8 cellular contexts compared by ENCODE assay signal in genomic region chr19:18683955-18684641, GRCh38. TPM values are rescaled to one million over a fixed set of nuclear protein-coding genes. Genes with fewer than 3 reads are reported as not detected.
DNase-seq lines count a peak whose midpoint lies in the region; ATAC-seq and TF ChIP-seq lines count a peak whose summit lies in the region.

No MANE protein-coding gene starts in this region.

- H3K4me2 ChIP-seq in skeletal muscle satellite cell (ENCODE audit: low read length): peak overlapping the region; percentile 92

- ATAC-seq in GM21381 (IDR thresholded peaks at IDR 0.05; ENCODE audit: unreplicated experiment) (peak; percentile 17), HG02588 (IDR thresholded peaks at IDR 0.05; ENCODE audit: unreplicated experiment) (no peak)

- H3K4me3 ChIP-seq in ACC112 (ENCODE audit: low read depth, low read length) (peak overlapping the region; percentile 81), fibroblast of the aortic adventitia (ENCODE audit: low read depth, low read length) (peak overlapping the region; percentile 84), skeletal muscle satellite cell (ENCODE audit: low read length) (peak overlapping the region; percentile 90)

- POLR2A ChIA-PET in RWPE1 (lab: Yijun Ruan, JAX; ENCODE audit: low non-redundant PET): no interaction called here

- CTCF ChIA-PET in RWPE1 (lab: Yijun Ruan, JAX): no interaction called here

- peaks cover 12% of the 10 kb centered on the region for H3K4me1 ChIP-seq in ACC112 (ENCODE audit: control insufficient read depth, insufficient read depth, low read length, unreplicated experiment)
- H3K4me1 ChIP-seq in skeletal muscle satellite cell (ENCODE audit: control insufficient read depth, insufficient read depth, low read length): peaks cover 25% of the 10 kb centered on the region

- DNase-seq in RWPE1 (ENCODE audit: low spot score) (no peak), fibroblast of the aortic adventitia (ENCODE audit: low read depth) (no peak), NCI-H510A treated with DMSO at 0.1 percent for 48 hours (lab: John Stamatoyannopoulos, UW) (no peak), DMS114 treated with DMSO at 0.1 percent for 48 hours (lab: John Stamatoyannopoulos, UW; ENCODE audit: unreplicated experiment) (no peak)

- no peak overlapping the region for H2AFZ ChIP-seq in ACC112 (ENCODE audit: low read length, unreplicated experiment)

- H3K9ac ChIP-seq in skeletal muscle satellite cell (ENCODE audit: low read depth, low read length): peak overlapping the region; percentile 49

- no peaks in the 10 kb centered on the region for H3K27me3 ChIP-seq in ACC112 (ENCODE audit: insufficient read depth, low read length)
- no peaks in the 10 kb centered on the region for H3K27me3 ChIP-seq in skeletal muscle satellite cell (ENCODE audit: control insufficient read depth, insufficient read depth, low read length)

- H3K36me3 ChIP-seq in ACC112 (ENCODE audit: insufficient read depth, low read length): no peaks in the 10 kb centered on the region
- no peaks in the 10 kb centered on the region for H3K36me3 ChIP-seq in skeletal muscle satellite cell (ENCODE audit: insufficient read depth, low read length)

- H3K9me3 ChIP-seq in skeletal muscle satellite cell (replicated peaks; ENCODE audit: low read length): no peaks in the 10 kb centered on the region

- H3K27ac ChIP-seq in ACC112 (ENCODE audit: low read depth, low read length): no peak overlapping the region
- H3K27ac ChIP-seq in RWPE1: peak overlapping the region; percentile 83

- TF ChIP-seq CTCF in RWPE1 (conservative IDR thresholded peaks at IDR 0.05; ENCODE audit: low read depth) (no peak), fibroblast of the aortic adventitia (IDR thresholded peaks at IDR 0.05; ENCODE audit: insufficient read depth, low read length) (no peak)

- peaks cover 11% of the 10 kb centered on the region for H3K79me2 ChIP-seq in ACC112 (ENCODE audit: control insufficient read depth, insufficient read depth, low read length, unreplicated experiment)

RNA-seq across cellular contexts. Expression of gene CRTC1, which starts 0.6 kb away (rescaled TPM):
- total RNA-seq in fibroblast of the aortic adventitia (ENCODE audit: low replicate concordance): 1.1 and 2.4 TPM in 2 replicates
- 2.2 and 2.3 TPM in 2 replicates for total RNA-seq in skeletal muscle satellite cell (2012; rRNA removed)

RNA-seq across cellular contexts. Expression of gene KLHL26, which starts 47.3 kb away (rescaled TPM):
- 3.9 and 5.2 TPM in 2 replicates for total RNA-seq in fibroblast of the aortic adventitia (ENCODE audit: low replicate concordance)
- 3.3 and 3.5 TPM in 2 replicates for total RNA-seq in skeletal muscle satellite cell (2012; rRNA removed)
